In genomic region chr10:51528527-51528926, GRCh38 we compare ENCODE assay signal across 26 cellular contexts.
"Had no signal": no experiment of that assay in that cellular context is flagged by ENCODE, and none has a peak within 500 bp of the region (broad histone marks: within the 10 kb centered on the region; RNA-seq: fewer than 3 reads in every experiment).

No MANE protein-coding gene starts in this region.

- H3K27ac ChIP-seq: coronary artery, lower lobe of right lung, prostate gland, right atrium auricular region, testis, tibial artery had no signal

- DNase-seq: dermis blood vessel endothelial cell; effector memory CD8-positive, alpha-beta T cell; erythroblast; hypothalamus; immature natural killer cell; islet precursor cell; kidney glomerular epithelial cell; left colon; left ventricle myocardium superior; lower lobe of right lung; mucosa of descending colon; naive B cell; nucleus accumbens; stimulated activated CD4-positive, alpha-beta T cell treated with anti-CD3 and anti-CD28 coated beads, Interleukin-2, amount 100 ng/mL, for 24 hours; stimulated activated CD4-positive, alpha-beta T cell treated with anti-CD3 and anti-CD28 coated beads, Interleukin-4, amount 100 ng/mL, for 24 hours; stimulated activated naive CD4-positive, alpha-beta T cell treated with Interleukin-2 at 50 U/mL for 16 hours; substantia nigra; testis; tibial artery had no signal

- H3K9me3 ChIP-seq: lower lobe of right lung, mucosa of descending colon, prostate gland, right atrium auricular region, testis, tibial artery had no signal

- H3K36me3 ChIP-seq: lower lobe of right lung, prostate gland, right atrium auricular region, tibial artery had no signal

- H3K4me3 ChIP-seq: coronary artery, lower lobe of right lung, mucosa of descending colon, prostate gland, right atrium auricular region, testis, tibial artery had no signal

- H3K27ac Mint-ChIP-seq: effector memory CD8-positive, alpha-beta T cell; immature natural killer cell; naive B cell; natural killer cell treated with Interleukin-12 subunit alpha and Interleukin-12 subunit beta and Interleukin-15 and Interleukin-18, amount 100 ng/mL, for 72 hours; stimulated activated effector memory CD8-positive, alpha-beta T cell treated with anti-CD3 and anti-CD28 coated beads, Interleukin-12 subunit alpha, Interleukin-12 subunit beta, amount 100 ng/mL, for 72 hours; type B pancreatic cell had no signal

- H3K27me3 Mint-ChIP-seq: effector memory CD8-positive, alpha-beta T cell; naive B cell; type B pancreatic cell had no signal

- H3K36me3 Mint-ChIP-seq: immature natural killer cell; naive B cell; natural killer cell treated with Interleukin-12 subunit alpha and Interleukin-12 subunit beta and Interleukin-15 and Interleukin-18, amount 100 ng/mL, for 72 hours; stimulated activated effector memory CD8-positive, alpha-beta T cell treated with anti-CD3 and anti-CD28 coated beads, Interleukin-12 subunit alpha, Interleukin-12 subunit beta, amount 100 ng/mL, for 72 hours; type B pancreatic cell had no signal

- H3K9me3 Mint-ChIP-seq: effector memory CD8-positive, alpha-beta T cell; type B pancreatic cell had no signal

- H3K4me3 Mint-ChIP-seq: effector memory CD8-positive, alpha-beta T cell; immature natural killer cell; naive B cell; natural killer cell treated with Interleukin-12 subunit alpha and Interleukin-12 subunit beta and Interleukin-15 and Interleukin-18, amount 100 ng/mL, for 72 hours; stimulated activated effector memory CD8-positive, alpha-beta T cell treated with anti-CD3 and anti-CD28 coated beads, Interleukin-12 subunit alpha, Interleukin-12 subunit beta, amount 100 ng/mL, for 72 hours had no signal

- H3K4me1 Mint-ChIP-seq: immature natural killer cell; naive B cell; stimulated activated effector memory CD8-positive, alpha-beta T cell treated with anti-CD3 and anti-CD28 coated beads, Interleukin-12 subunit alpha, Interleukin-12 subunit beta, amount 100 ng/mL, for 72 hours had no signal

- H3K27me3 ChIP-seq: right atrium auricular region, testis, tibial artery had no signal

- ATAC-seq: effector memory CD8-positive, alpha-beta T cell; left ventricle myocardium superior; lower lobe of right lung; natural killer cell treated with Interleukin-12 subunit alpha and Interleukin-12 subunit beta and Interleukin-15 and Interleukin-18, amount 100 ng/mL, for 72 hours; sciatic nerve; stimulated activated effector memory CD8-positive, alpha-beta T cell treated with anti-CD3 and anti-CD28 coated beads, Interleukin-12 subunit alpha, Interleukin-12 subunit beta, amount 100 ng/mL, for 72 hours had no signal

- H3K4me1 ChIP-seq: prostate gland, testis had no signal
